8 cellular contexts compared by ENCODE assay signal in genomic region chr3:183254816-183255730, GRCh38. TPM values are rescaled to one million over a fixed set of nuclear protein-coding genes. Genes with fewer than 3 reads are reported as not detected.
DNase-seq lines count a peak whose midpoint lies in the region; ATAC-seq and TF ChIP-seq lines count a peak whose summit lies in the region.

No MANE protein-coding gene starts in this region.

- intact Hi-C loops in activated CD4-positive, alpha-beta T cell treated with anti-CD3 and anti-CD28 coated beads, Interleukin-2, amount 10 ng/mL, durations not matched to agents 24 days and 14 days (cut with micrococcal nuclease): loop anchor here (1.0 to 5.0 kb wide), 2 partner anchors 11 to 68 kb away; no protein-coding TSS in a partner anchor

- H3K36me3 Mint-ChIP-seq in activated CD4-positive, alpha-beta T cell treated with anti-CD3 and anti-CD28 coated beads, Interleukin-2, amount 10 ng/mL, durations not matched to agents 24 days and 14 days (ENCODE audit: low read depth): peaks cover 6% of the 10 kb centered on the region
- peaks cover 9% of the 10 kb centered on the region for H3K36me3 Mint-ChIP-seq in T-helper 17 cell (ENCODE audit: low read depth)

- H3K9me3 Mint-ChIP-seq in activated CD4-positive, alpha-beta T cell treated with anti-CD3 and anti-CD28 coated beads, Interleukin-2, amount 10 ng/mL, durations not matched to agents 24 days and 14 days: no peaks in the 10 kb centered on the region

- peak overlapping the region; percentile 77 for H3K27ac Mint-ChIP-seq in activated CD4-positive, alpha-beta T cell treated with anti-CD3 and anti-CD28 coated beads, Interleukin-2, amount 10 ng/mL, durations not matched to agents 24 days and 14 days
- no peak overlapping the region for H3K27ac Mint-ChIP-seq in T-helper 17 cell

- peaks cover 12% of the 10 kb centered on the region for H3K27me3 Mint-ChIP-seq in activated CD4-positive, alpha-beta T cell treated with anti-CD3 and anti-CD28 coated beads, Interleukin-2, amount 10 ng/mL, durations not matched to agents 24 days and 14 days
- H3K27me3 Mint-ChIP-seq in T-helper 17 cell: peaks cover 30% of the 10 kb centered on the region

- H3K4me1 Mint-ChIP-seq in activated CD4-positive, alpha-beta T cell treated with anti-CD3 and anti-CD28 coated beads, Interleukin-2, amount 10 ng/mL, durations not matched to agents 24 days and 14 days: peaks cover 23% of the 10 kb centered on the region
- peaks cover 9% of the 10 kb centered on the region for H3K4me1 Mint-ChIP-seq in T-helper 17 cell

- no peak for ATAC-seq in T-helper 17 cell

- H3K4me3 Mint-ChIP-seq in activated CD4-positive, alpha-beta T cell treated with anti-CD3 and anti-CD28 coated beads, Interleukin-2, amount 10 ng/mL, durations not matched to agents 24 days and 14 days: peak overlapping the region; percentile 83
- peak overlapping the region; percentile 86 for H3K4me3 Mint-ChIP-seq in T-helper 17 cell

- H3K9me3 ChIP-seq in T-helper 17 cell (ENCODE audit: control insufficient read depth, low read length, poor library complexity, severe bottlenecking): no peaks in the 10 kb centered on the region

- no peak for TF ChIP-seq CTCF in foreskin fibroblast (IDR thresholded peaks at IDR 0.05; ENCODE audit: low read depth, low read length)

- H3K4me3 ChIP-seq in foreskin fibroblast (ENCODE audit: low read depth in 1 of 2, low read length in 2 of 2): peak overlapping the region; percentile 66 to 75

- DNase-seq in activated CD4-positive, alpha-beta T cell treated with anti-CD3 and anti-CD28 coated beads, Interleukin-2, amount 10 ng/mL, durations not matched to agents 24 days and 14 days: no peak
- DNase-seq in activated CD4-positive, alpha-beta T cell treated with anti-CD3 and anti-CD28 coated beads, Interleukin-2, amount 50 U/mL, for 1 hour: no peak
- DNase-seq in T-helper 17 cell: no peak
- peak; percentile 45 to 69 for DNase-seq in foreskin fibroblast
- peak; percentile 38 for DNase-seq in retina
- DNase-seq in foreskin melanocyte: no peak
- DNase-seq in MV-4-11 (lab: John Stamatoyannopoulos, UW): no peak
- no peak for DNase-seq in NAMALWA (ENCODE audit: low spot score)

RNA-seq across cellular contexts. Expression of gene B3GNT5, which starts 2.0 kb away (rescaled TPM):
- 25.0 and 27.9 TPM in 2 replicates for total RNA-seq in activated CD4-positive, alpha-beta T cell treated with anti-CD3 and anti-CD28 coated beads, Interleukin-2, amount 10 ng/mL, durations not matched to agents 24 days and 14 days
- 1 to 10 TPM; 1.6 to 2.1 TPM for total RNA-seq in T-helper 17 cell

Comparison
In these comparisons a context has a peak if more than half of its experiments do, and no peak if none do; other contexts are left out.
1. DNase-seq: peak in foreskin fibroblast (2 of 2) and retina (single experiment); none in activated CD4-positive, alpha-beta T cell treated with anti-CD3 and anti-CD28 coated beads, Interleukin-2, amount 10 ng/mL, durations not matched to agents 24 days and 14 days (single experiment), activated CD4-positive, alpha-beta T cell treated with anti-CD3 and anti-CD28 coated beads, Interleukin-2, amount 50 U/mL, for 1 hour (single experiment), T-helper 17 cell (0 of 3), foreskin melanocyte (single experiment), MV-4-11 (single experiment) and NAMALWA (single experiment).